8 cellular contexts compared by ENCODE assay signal in the genomic region with DNA sequence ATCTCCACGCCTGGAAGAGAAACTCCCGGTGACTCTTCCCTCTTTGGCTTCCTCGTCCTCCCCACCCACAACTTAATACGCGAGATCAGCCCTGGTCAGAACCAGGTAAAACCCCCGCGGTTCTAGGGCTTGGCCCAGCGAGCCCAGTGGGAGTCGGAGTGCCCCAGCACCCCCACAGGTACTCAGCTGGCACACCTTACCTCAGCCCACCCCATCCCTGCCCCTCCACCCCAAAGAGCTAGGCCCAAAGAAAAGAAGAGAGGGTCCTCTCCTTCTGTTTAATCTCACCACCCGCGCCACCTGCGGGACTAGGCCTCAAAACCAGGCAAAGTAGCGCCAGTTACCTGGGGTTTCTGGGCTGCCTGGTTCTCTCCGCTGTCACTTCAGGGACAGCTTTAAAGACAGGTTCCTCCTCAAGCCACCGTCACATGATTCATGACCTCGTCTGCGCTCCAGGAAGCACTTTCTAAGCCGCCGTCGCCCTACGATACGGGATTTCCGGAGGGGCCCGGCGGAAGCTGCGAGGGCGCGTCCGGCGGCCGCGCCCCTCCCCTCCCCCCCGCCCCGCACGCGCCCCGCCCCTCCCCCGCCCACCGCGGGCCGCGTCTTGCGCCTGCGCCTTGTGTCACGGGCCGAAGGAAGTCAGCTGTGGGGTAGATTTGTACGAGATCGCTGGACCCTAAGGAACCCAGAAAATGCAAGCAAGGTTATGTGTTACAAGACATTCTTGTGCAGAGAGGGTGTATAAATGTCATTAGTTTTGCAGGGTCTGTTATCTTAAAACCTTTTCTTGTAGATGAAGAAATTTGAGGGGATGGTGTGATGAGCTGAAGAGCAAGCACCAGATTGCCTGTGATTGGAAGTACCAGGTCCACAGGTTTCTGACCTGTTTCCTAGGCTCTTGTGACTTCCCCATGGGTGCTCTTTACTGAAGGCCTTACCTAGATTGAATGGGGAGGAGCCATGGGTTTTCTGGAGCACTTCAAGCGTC. TPM values are rescaled to one million over a fixed set of nuclear protein-coding genes. Genes with fewer than 3 reads are reported as not detected.
A peak's percentile ranks its signal among the peaks of the same experiment; 100 is the strongest.
DNase-seq lines count a peak whose midpoint lies in the region; ATAC-seq and TF ChIP-seq lines count a peak whose summit lies in the region.

A gene with protein sequence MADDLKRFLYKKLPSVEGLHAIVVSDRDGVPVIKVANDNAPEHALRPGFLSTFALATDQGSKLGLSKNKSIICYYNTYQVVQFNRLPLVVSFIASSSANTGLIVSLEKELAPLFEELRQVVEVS (minus strand): TSS at position 437 of the 991 bp plus-strand sequence. CDS start 464 bp downstream, outside the sequence.

- peak within 1 kb of the TSS; percentile 86 for H3K27ac Mint-ChIP-seq in Calu3 (ENCODE audit: unreplicated experiment)
- peak within 1 kb of the TSS; percentile 96 for H3K27ac Mint-ChIP-seq in endothelial cell (ENCODE audit: unreplicated experiment)

- H3K9ac ChIP-seq in OCI-LY1 (ENCODE audit: low read length), result peak within 1 kb of the TSS; percentile 87

- H3K4me1 ChIP-seq in OCI-LY1 (ENCODE audit: insufficient read depth, low read length, severe bottlenecking) (peaks cover 27% of the 10 kb centered on the region), mesodermal cell (ENCODE audit: control insufficient read depth, insufficient read depth, low read length, poor library complexity, severe bottlenecking) (no peaks in the 10 kb centered on the region)

- CTCF ChIA-PET in Calu3 (lab: Charles Lee), result interaction anchor here (1.2 to 1.4 kb wide), 2 partner anchors 15 to 170 kb away, joined by 3 read pairs; no protein-coding TSS in a partner anchor

- H3K36me3 ChIP-seq in OCI-LY1 (ENCODE audit: insufficient read depth, low read length) (peaks cover 11% of the 10 kb centered on the region; the same call in 1 of the 2 replicates), mesodermal cell (ENCODE audit: control insufficient read depth, insufficient read depth, low read length) (peaks cover 4% of the 10 kb centered on the region)

- ATAC-seq in GM21515 (IDR thresholded peaks at IDR 0.05; ENCODE audit: unreplicated experiment), result peak; percentile 100

- BruUV-seq in Calu3 (replicated peaks; lab: Mats Ljungman, UMichigan), result no TSS peak

- H3K36me3 Mint-ChIP-seq in Calu3 (ENCODE audit: insufficient read depth, unreplicated experiment) (peaks cover 16% of the 10 kb centered on the region), endothelial cell (ENCODE audit: low read depth, unreplicated experiment) (peaks cover 5% of the 10 kb centered on the region)

- H3K9me3 Mint-ChIP-seq in Calu3 (ENCODE audit: low read depth, unreplicated experiment), result no peaks in the 10 kb centered on the region
- H3K9me3 Mint-ChIP-seq in endothelial cell (ENCODE audit: unreplicated experiment), result no peaks in the 10 kb centered on the region

- DNase-seq in Calu3 (peak; percentile 81), HuH-7 (ENCODE audit: low spot score) (peak; percentile 64), endothelial cell (ENCODE audit: low spot score) (peak; percentile 82)
- peak; percentile 85 for DNase-seq in activated CD8-positive, alpha-beta memory T cell treated with anti-CD3 and anti-CD28 coated beads, Interleukin-2, amount 50 U/mL, for 4 hours
- peak; percentile 69 for DNase-seq in stimulated activated CD8-positive, alpha-beta memory T cell treated with anti-CD3 and anti-CD28 coated beads, Interleukin-15, amount 100 ng/mL, for 24 hours (ENCODE audit: low read depth)

- H3K9me3 ChIP-seq in OCI-LY1 (ENCODE audit: low read length), result no peaks in the 10 kb centered on the region
- H3K9me3 ChIP-seq in mesodermal cell (ENCODE audit: control insufficient read depth, low read length), result no peaks in the 10 kb centered on the region

- H2AFZ ChIP-seq in OCI-LY1 (ENCODE audit: low read length), result peak within 1 kb of the TSS; percentile 46; the same call in 1 of the 2 replicates

- 0 to 1% methylated on average over 9 to 16 of the region's 49 CpGs for WGBS in mesodermal cell (ENCODE audit: insufficient coverage in 2 of 2), 2 experiments

- no peaks in the 10 kb centered on the region for H4K20me1 ChIP-seq in OCI-LY1 (ENCODE audit: insufficient read depth, low read length)

- H3K4me3 ChIP-seq in OCI-LY1 (ENCODE audit: low read depth, low read length, poor library complexity, severe bottlenecking) (peak within 1 kb of the TSS; percentile 99), mesodermal cell (ENCODE audit: extremely low read depth, insufficient read depth, low read length, poor library complexity, severe bottlenecking) (peak within 1 kb of the TSS; percentile 75)

- H3K9me2 ChIP-seq in OCI-LY1 (ENCODE audit: low read depth, low read length), result no peaks in the 10 kb centered on the region

- no peaks in the 10 kb centered on the region for H3K27me3 Mint-ChIP-seq in Calu3 (ENCODE audit: unreplicated experiment)
- H3K27me3 Mint-ChIP-seq in endothelial cell (ENCODE audit: unreplicated experiment), result peaks cover 11% of the 10 kb centered on the region

- H3K4me3 Mint-ChIP-seq in Calu3 (ENCODE audit: low read depth, unreplicated experiment) (peak within 1 kb of the TSS; percentile 85), endothelial cell (ENCODE audit: unreplicated experiment) (peak within 1 kb of the TSS; percentile 97)

- H3K27ac ChIP-seq in OCI-LY1 (ENCODE audit: low read depth, low read length, poor library complexity, severe bottlenecking), result peak within 1 kb of the TSS; percentile 80
- H3K27ac ChIP-seq in mesodermal cell (ENCODE audit: low read depth, low read length, severe bottlenecking), result peak within 1 kb of the TSS; percentile 79

- peaks cover 8% of the 10 kb centered on the region for H3K4me1 Mint-ChIP-seq in Calu3 (ENCODE audit: low read depth, unreplicated experiment)
- H3K4me1 Mint-ChIP-seq in endothelial cell (ENCODE audit: unreplicated experiment), result peaks cover 10% of the 10 kb centered on the region

- H3F3A ChIP-seq in OCI-LY1 (ENCODE audit: insufficient read depth, low read length), result no peaks in the 10 kb centered on the region

- H3K4me2 ChIP-seq in OCI-LY1 (ENCODE audit: low read length), result peak within 1 kb of the TSS; percentile 98

- TF ChIP-seq CTCF in Calu3 (IDR thresholded peaks at IDR 0.05; ENCODE audit: unreplicated experiment) (no peak), OCI-LY1 (IDR thresholded peaks at IDR 0.05; ENCODE audit: low read length) (no peak), endothelial cell (IDR thresholded peaks at IDR 0.05; ENCODE audit: unreplicated experiment) (no peak)

- peaks cover 35% of the 10 kb centered on the region for H3K79me2 ChIP-seq in OCI-LY1 (ENCODE audit: insufficient read depth, low read length)

- H3K27me3 ChIP-seq in OCI-LY1 (ENCODE audit: insufficient read depth, low read length), result no peaks in the 10 kb centered on the region

- intact Hi-C loops in Calu3 (cut with micrococcal nuclease; ENCODE audit: unreplicated experiment), result no loop called here

RNA-seq across cellular contexts. Expression of the gene that starts here (rescaled TPM):
- 19.2 and 21.5 TPM in 2 replicates for total RNA-seq in Calu3 (2022)
- total RNA-seq in endothelial cell (ENCODE audit: unreplicated experiment), result 41.8 TPM
- polyA plus RNA-seq in mesodermal cell (2013, experiment 1 of 2), result 39.0 TPM
- polyA plus RNA-seq in mesodermal cell (2013, experiment 2 of 2), result 46.7 TPM

Comparison
In these comparisons a context has a peak if more than half of its experiments do, and no peak if none do; other contexts are left out.
1. Peak in every context shown above with its lines: DNase-seq, ATAC-seq, H3K4me3 ChIP-seq and H3K27ac ChIP-seq.